In genomic region chr19:45506991-45507863, GRCh38 we compare ENCODE assay signal across 8 cellular contexts. TPM values are rescaled to one million over a fixed set of nuclear protein-coding genes. Genes with fewer than 3 reads are reported as not detected.
A peak's percentile ranks its signal among the peaks of the same experiment; 100 is the strongest.
DNase-seq lines count a peak whose midpoint lies in the region; ATAC-seq and TF ChIP-seq lines count a peak whose summit lies in the region.

Gene VASP (plus strand): TSS chr19:45507479. CDS start chr19:45507772, 293 bp downstream.

- TF ChIP-seq CTCF in AG09309 (IDR thresholded peaks at IDR 0.05; ENCODE audit: control insufficient read depth, insufficient read depth, low read depth, low read length, missing control alignments) (no peak), coronary artery (IDR thresholded peaks at IDR 0.05) (no peak), left lung (IDR thresholded peaks at IDR 0.05) (no peak)

- H3K4me3 ChIP-seq in AG09309 (ENCODE audit: control insufficient read depth, low read depth, low read length) (peak within 1 kb of the TSS; percentile 96), coronary artery (peak within 1 kb of the TSS; percentile 94), left lung (peak within 1 kb of the TSS; percentile 96 to 100)

- H3K36me3 ChIP-seq in left lung = peaks cover 0 to 9% of the 10 kb centered on the region in 2 donors

- peaks cover 8 to 68% of the 10 kb centered on the region in 2 donors for H3K4me1 ChIP-seq in left lung

- H3K27ac ChIP-seq in coronary artery = peak within 1 kb of the TSS; percentile 85 to 91
- peak within 1 kb of the TSS; percentile 86 to 98 for H3K27ac ChIP-seq in left lung

- DNase-seq in AG09309 (ENCODE audit: low read depth) = no peak
- peak; percentile 49 for DNase-seq in NCI-H526 treated with DMSO at 0.1 percent for 48 hours (lab: John Stamatoyannopoulos, UW)
- peak; percentile 95 for DNase-seq in activated CD4-positive, alpha-beta T cell treated with anti-CD3 and anti-CD28 coated beads for 48 hours
- DNase-seq in coronary artery (ENCODE audit: low spot score) = peak; percentile 86
- DNase-seq in left lung = peak; percentile 91 to 97
- DNase-seq in stimulated activated CD4-positive, alpha-beta T cell treated with anti-CD3 and anti-CD28 coated beads, Interleukin-2, amount 100 ng/mL, for 4 hours (ENCODE audit: low read depth) = peak; percentile 88

- ATAC-seq in GM18907 (IDR thresholded peaks at IDR 0.05; ENCODE audit: unreplicated experiment) (peak; percentile 55), HG03159 (IDR thresholded peaks at IDR 0.05; ENCODE audit: unreplicated experiment) (peak; percentile 46), left lung (peak; percentile 81)

- intact Hi-C loops in left lung (cut with DNase I) = no loop called here

- no peaks in the 10 kb centered on the region for H3K9me3 ChIP-seq in left lung

- H3K27me3 ChIP-seq in left lung = no peaks in the 10 kb centered on the region

RNA-seq across cellular contexts. Expression of gene VASP, which starts in this region (rescaled TPM):
- total RNA-seq in left lung = 100 to 1,000 TPM; 109 to 220 TPM
